ENCODE assay signal across 8 cellular contexts in the genomic region with DNA sequence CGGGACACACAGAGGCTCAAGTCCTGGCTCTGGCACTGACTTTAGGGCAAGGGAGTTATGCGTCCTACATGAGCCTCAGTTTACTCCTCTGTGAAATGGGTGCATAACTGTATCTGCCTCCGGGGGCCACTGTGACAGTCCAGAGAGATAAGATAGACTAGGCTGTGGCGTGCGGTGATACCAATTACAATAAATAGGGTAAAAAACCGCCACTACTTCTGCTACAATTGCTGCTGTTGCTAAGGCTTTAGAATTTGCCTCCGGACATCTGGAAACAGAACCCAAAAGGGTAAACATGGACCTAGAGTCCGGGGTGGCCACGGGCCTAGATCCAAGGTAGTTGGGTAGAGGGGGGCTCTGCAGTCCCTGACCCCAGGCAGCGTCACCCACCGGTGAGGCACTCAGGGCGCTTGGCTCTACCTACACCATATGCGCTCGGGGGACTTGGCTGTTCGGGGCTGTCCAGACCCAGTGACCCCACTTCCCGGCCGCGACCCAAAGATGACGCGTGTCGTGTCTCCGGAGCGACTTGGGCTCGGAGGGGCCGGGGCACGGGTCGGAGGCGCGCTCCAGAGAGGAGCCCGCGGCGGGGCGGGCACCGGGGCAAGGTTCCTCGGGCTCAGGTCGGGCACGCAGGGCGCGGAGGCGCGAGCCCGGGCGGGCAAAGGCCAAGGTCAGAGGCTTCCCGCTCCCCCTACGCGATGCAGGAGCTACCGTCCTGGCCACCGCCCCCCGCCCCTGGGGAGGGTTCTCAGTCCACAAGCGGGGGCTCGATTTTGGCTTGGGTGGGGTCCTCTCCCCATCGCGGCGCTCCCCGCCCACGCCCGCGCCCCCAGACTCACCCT. TPM values are rescaled to one million over a fixed set of nuclear protein-coding genes. Genes with fewer than 3 reads are reported as not detected.
DNase-seq lines count a peak whose midpoint lies in the region; ATAC-seq, FAIRE-seq and TF ChIP-seq lines count a peak whose summit lies in the region.

No MANE protein-coding gene starts in this region.

- no peaks in the 10 kb centered on the region for H3K79me2 ChIP-seq in SK-N-SH (ENCODE audit: insufficient read depth)
- H3K79me2 ChIP-seq in PC-3 (ENCODE audit: low read length), result no peaks in the 10 kb centered on the region
- no peaks in the 10 kb centered on the region for H3K79me2 ChIP-seq in endothelial cell of umbilical vein (ENCODE audit: control insufficient read depth, insufficient read depth, low read length)

- no peaks in the 10 kb centered on the region for H3K9me1 ChIP-seq in endothelial cell of umbilical vein (replicated peaks; ENCODE audit: control insufficient read depth, extremely low read depth, insufficient read depth, low read length)

- no peaks in the 10 kb centered on the region for H3K9me3 Mint-ChIP-seq in naive B cell

- H3K4me2 ChIP-seq in SK-N-SH (peak overlapping the region; percentile 96), PC-3 (ENCODE audit: low read length) (peak overlapping the region; percentile 90), endothelial cell of umbilical vein (ENCODE audit: insufficient read depth, low read length) (peak overlapping the region; percentile 64)

- H3K27me3 ChIP-seq in SK-N-SH (ENCODE audit: insufficient read depth), result no peaks in the 10 kb centered on the region; the same call in none of the 2 replicates
- H3K27me3 ChIP-seq in PC-3 (ENCODE audit: low read length), result 0 out of 2 replicates have a peak, but pooled peaks cover under 1% of the 10 kb centered on the region
- no peaks in the 10 kb centered on the region for H3K27me3 ChIP-seq in endothelial cell of umbilical vein (ENCODE audit: control insufficient read depth in 2 of 2, insufficient read depth in 2 of 2, low read length in 2 of 2)

- H3K4me1 ChIP-seq in SK-N-SH (ENCODE audit: control insufficient read depth in 1 of 2, insufficient read depth in 2 of 2, low read depth in 1 of 2, low read length in 1 of 2), result peaks cover 5 to 11% of the 10 kb centered on the region in 2 experiments; a peak in 2 of 4 replicates
- H3K4me1 ChIP-seq in PC-3 (ENCODE audit: insufficient read depth, low read length), result peaks cover 16% of the 10 kb centered on the region
- peaks cover 3% of the 10 kb centered on the region for H3K4me1 ChIP-seq in endothelial cell of umbilical vein (ENCODE audit: control insufficient read depth, extremely low read depth, insufficient read depth, low read length)

- H3K9me2 ChIP-seq in SK-N-SH, result no peaks in the 10 kb centered on the region
- no peaks in the 10 kb centered on the region for H3K9me2 ChIP-seq in PC-3 (replicated peaks; ENCODE audit: low read length)

- H3K9ac ChIP-seq in SK-N-SH, result peak overlapping the region; percentile 68; the same call in 1 of the 2 replicates
- H3K9ac ChIP-seq in PC-3 (ENCODE audit: low read length), result peak overlapping the region; percentile 74; the same call in 1 of the 2 replicates
- peak overlapping the region; percentile 58 for H3K9ac ChIP-seq in endothelial cell of umbilical vein (replicated peaks; ENCODE audit: extremely low read depth, insufficient read depth, low read length)

- TF ChIP-seq POLR2A in endothelial cell of umbilical vein (IDR thresholded peaks at IDR 0.05; ENCODE audit: low read depth, low read length), result no peak

- POLR2A ChIA-PET in SK-N-SH (lab: Yijun Ruan, JAX) (interaction anchor here (0.8 to 1.6 kb wide), 2 partner anchors 92 to 94 kb away, joined by 3 to 13 read pairs; no protein-coding TSS in a partner anchor), PC-3 (lab: Charles Lee; ENCODE audit: unreplicated experiment) (interaction anchor here (0.7 kb wide), 1 partner anchor 201 kb away, joined by 16 read pairs; no protein-coding TSS in a partner anchor), endothelial cell of umbilical vein (lab: Charles Lee) (interaction anchor here (0.5 to 1.3 kb wide), 2 partner anchors 93 to 615 kb away, joined by 3 read pairs; no protein-coding TSS in a partner anchor)

- H3K36me3 ChIP-seq in SK-N-SH (replicated peaks in 1 of 2; ENCODE audit: control insufficient read depth in 1 of 2, insufficient read depth in 2 of 2, low read length in 1 of 2), result no peaks in the 10 kb centered on the region
- H3K36me3 ChIP-seq in PC-3 (ENCODE audit: low read depth, low read length), result no peaks in the 10 kb centered on the region
- no peaks in the 10 kb centered on the region for H3K36me3 ChIP-seq in endothelial cell of umbilical vein (ENCODE audit: control insufficient read depth in 2 of 2, extremely low read depth in 1 of 2, insufficient read depth in 2 of 2, low read length in 2 of 2)

- H4K20me1 ChIP-seq in SK-N-SH (ENCODE audit: insufficient read depth), result no peaks in the 10 kb centered on the region
- H4K20me1 ChIP-seq in PC-3 (ENCODE audit: low read length), result no peaks in the 10 kb centered on the region
- no peaks in the 10 kb centered on the region for H4K20me1 ChIP-seq in endothelial cell of umbilical vein (replicated peaks; ENCODE audit: control insufficient read depth, extremely low read depth, insufficient read depth, low read length)

- no peak for TF ChIP-seq EP300 in SK-N-SH (IDR thresholded peaks at IDR 0.05; ENCODE audit: borderline replicate concordance in 1 of 2, low read depth in 1 of 2, low read length in 1 of 2)

- H3K27me3 Mint-ChIP-seq in naive B cell, result peaks cover 0 to 27% (median 5%) of the 10 kb centered on the region in 3 donors

- DNase-seq in SK-N-SH (peak; percentile 66), PC-3 (no peak), endothelial cell of umbilical vein (ENCODE audit: low read depth, low spot score) (no peak), naive B cell (peak; percentile 17), NCI-H226 (no peak)

- WGBS in SK-N-SH (ENCODE audit: low lambda C conversion rate), result 52% methylated on average over 21 of the region's 58 CpGs

- dilution Hi-C loops in endothelial cell of umbilical vein (cut with MboI; ENCODE audit: extremely low pct_ligation_motif_present, low sequenced_read_pairs), result no loop called here

- ATAC-seq in SK-N-SH treated with all-trans-retinoic acid at 6 μM for 48 hours, result no peak
- ATAC-seq in PC-3, result peak; percentile 11
- ATAC-seq in naive B cell (ENCODE audit: low read depth in 2 of 2), result peak; percentile 23 to 30
- ATAC-seq in GM21367 (IDR thresholded peaks at IDR 0.05; ENCODE audit: unreplicated experiment), result no peak
- no peak for ATAC-seq in GM19328 (IDR thresholded peaks at IDR 0.05; ENCODE audit: unreplicated experiment)

- TF ChIP-seq CTCF in SK-N-SH (IDR thresholded peaks at IDR 0.05), result no peak
- no peak for TF ChIP-seq CTCF in PC-3 (conservative IDR thresholded peaks at IDR 0.05; ENCODE audit: low read depth, low read length)
- TF ChIP-seq CTCF in endothelial cell of umbilical vein (IDR thresholded peaks at IDR 0.05; ENCODE audit: extremely low read depth in 1 of 2, insufficient read depth in 1 of 2, low read depth in 1 of 2, low read length in 2 of 2), result no peak

- no peak for FAIRE-seq in endothelial cell of umbilical vein (lab: Jason Lieb, UNC)

- H3K36me3 Mint-ChIP-seq in naive B cell, result no peaks in the 10 kb centered on the region

- peaks cover 19 to 53% (median 50%) of the 10 kb centered on the region in 3 donors for H3K4me1 Mint-ChIP-seq in naive B cell

- no peak for TF ChIP-seq RAD21 in SK-N-SH (IDR thresholded peaks at IDR 0.05; ENCODE audit: low read length)

- no TSS peak for BruUV-seq in PC-3 (replicated peaks; lab: Mats Ljungman, UMichigan)
- no TSS peak for BruUV-seq in endothelial cell of umbilical vein (replicated peaks; lab: Mats Ljungman, UMichigan)

- CTCF ChIA-PET in SK-N-SH (lab: Yijun Ruan, JAX) (interaction anchor here (0.7 to 1.3 kb wide), 3 partner anchors 43 to 144 kb away, joined by 3 to 9 read pairs (median 4); no protein-coding TSS in a partner anchor), PC-3 (lab: Charles Lee) (interaction anchor here (0.6 to 0.7 kb wide), 2 partner anchors 144 to 191 kb away, joined by 4 to 12 read pairs; no protein-coding TSS in a partner anchor), endothelial cell of umbilical vein (lab: Charles Lee) (interaction anchor here (1.1 to 1.4 kb wide), 2 partner anchors 92 to 111 kb away, joined by 3 to 4 read pairs; no protein-coding TSS in a partner anchor)

- intact Hi-C loops in PC-3 (cut with micrococcal nuclease) (no loop called here), endothelial cell of umbilical vein (cut with micrococcal nuclease) (no loop called here)

- H3K9me3 ChIP-seq in SK-N-SH (no peaks in the 10 kb centered on the region), PC-3 (ENCODE audit: low read length) (no peaks in the 10 kb centered on the region), endothelial cell of umbilical vein (replicated peaks; ENCODE audit: control insufficient read depth, insufficient read depth, low read length) (no peaks in the 10 kb centered on the region)

- H3K4me3 ChIP-seq in SK-N-SH (ENCODE audit: low read depth in 2 of 2, low read length in 1 of 2), result peak overlapping the region; percentile 62 to 72
- peak overlapping the region; percentile 70 for H3K4me3 ChIP-seq in PC-3 (ENCODE audit: low read length)
- H3K4me3 ChIP-seq in endothelial cell of umbilical vein (replicated peaks in 1 of 3; ENCODE audit: insufficient read depth in 1 of 3, low read depth in 1 of 3, low read length in 3 of 3), result peak overlapping the region; percentile 42 to 55 (median 50)

- H3K27ac Mint-ChIP-seq in naive B cell, result peak overlapping the region in 1 of 6 donors; percentile 5

- H2AFZ ChIP-seq in SK-N-SH (ENCODE audit: low read depth) (peak overlapping the region; percentile 84), PC-3 (ENCODE audit: low read length) (peak overlapping the region; percentile 93), endothelial cell of umbilical vein (ENCODE audit: low read depth, low read length) (peak overlapping the region; percentile 72)

- H3K4me3 Mint-ChIP-seq in naive B cell, result peak overlapping the region; percentile 62 to 89 (median 78)

- H3K27ac ChIP-seq in SK-N-SH (ENCODE audit: low read depth in 2 of 2, low read length in 1 of 2) (no peak overlapping the region), PC-3 (ENCODE audit: low read length) (no peak overlapping the region), endothelial cell of umbilical vein (ENCODE audit: insufficient read depth, low read depth, low read length) (no peak overlapping the region)

- H3F3A ChIP-seq in SK-N-SH (replicated peaks; ENCODE audit: insufficient read depth) (no peaks in the 10 kb centered on the region), PC-3 (ENCODE audit: low read length, unreplicated experiment) (no peaks in the 10 kb centered on the region)

RNA-seq across cellular contexts. Expression of a gene that starts 1.0 kb away (rescaled TPM):
- polyA plus RNA-seq in SK-N-SH (2012; rRNA removed), result 1.9 and 3.6 TPM in 2 replicates
- 1.4 and 1.7 TPM in 2 replicates for polyA plus RNA-seq in SK-N-SH (2012; cell fraction: cytosol; rRNA removed)
- polyA plus RNA-seq in SK-N-SH (2012; cell fraction: nucleus; rRNA removed), result 5.0 and 5.6 TPM in 2 replicates
- 13.7 and 41.5 TPM in 2 replicates for total RNA-seq in PC-3 (2014; rRNA removed)
- total RNA-seq in endothelial cell of umbilical vein, result 19.5 and 20.8 TPM in 2 replicates
- polyA plus RNA-seq in endothelial cell of umbilical vein, result 4.9 and 5.2 TPM in 2 replicates
- 2.9 and 3.4 TPM in 2 replicates for polyA plus RNA-seq in endothelial cell of umbilical vein (2011; cell fraction: cytosol; rRNA removed)
- polyA plus RNA-seq in endothelial cell of umbilical vein (2011; cell fraction: nucleus; rRNA removed), result 14.4 and 14.5 TPM in 2 replicates
- polyA plus RNA-seq in endothelial cell of umbilical vein (2012), result 3.4 and 3.7 TPM in 2 replicates
- polyA minus RNA-seq in endothelial cell of umbilical vein, result 45.0 and 58.0 TPM in 2 replicates
- polyA minus RNA-seq in endothelial cell of umbilical vein (2011; cell fraction: cytosol; rRNA and poly(A)+ RNA removed), result 6.7 TPM
- 31.4 and 32.0 TPM in 2 replicates for polyA minus RNA-seq in endothelial cell of umbilical vein (2011; cell fraction: nucleus; rRNA and poly(A)+ RNA removed)
- polyA plus RNA-seq in naive B cell (ENCODE audit: low read depth in 6 of 6), result 1 to 10 TPM in 2 of 6 donors, under 1 TPM in 3, not detected in 1; 0.40 to 2.2 (median 0.52) TPM

RNA-seq across cellular contexts. Expression of a gene that starts 55.6 kb away (rescaled TPM):
- polyA plus RNA-seq in SK-N-SH (2012; rRNA removed) (11.3 and 11.7 TPM in 2 replicates), endothelial cell of umbilical vein (10.5 and 12.1 TPM in 2 replicates), naive B cell (ENCODE audit: low read depth in 6 of 6) (10 to 100 TPM in 1 of 6 donors, 1 to 10 TPM in 5; 3.0 to 19.9 (median 4.8) TPM)
- 4.7 and 7.6 TPM in 2 replicates for polyA plus RNA-seq in SK-N-SH (2012; cell fraction: cytosol; rRNA removed)
- polyA plus RNA-seq in SK-N-SH (2012; cell fraction: nucleus; rRNA removed), result 23.3 and 25.8 TPM in 2 replicates
- total RNA-seq in PC-3 (2014; rRNA removed) (65.1 and 66.8 TPM in 2 replicates), endothelial cell of umbilical vein (24.3 and 30.7 TPM in 2 replicates)
- polyA plus RNA-seq in endothelial cell of umbilical vein (2011; cell fraction: cytosol; rRNA removed), result 8.6 and 9.9 TPM in 2 replicates
- 21.2 and 22.8 TPM in 2 replicates for polyA plus RNA-seq in endothelial cell of umbilical vein (2011; cell fraction: nucleus; rRNA removed)
- 17.2 and 25.3 TPM in 2 replicates for polyA plus RNA-seq in endothelial cell of umbilical vein (2012)
- polyA minus RNA-seq in endothelial cell of umbilical vein, result 10.1 and 13.4 TPM in 2 replicates
- 11.0 TPM for polyA minus RNA-seq in endothelial cell of umbilical vein (2011; cell fraction: cytosol; rRNA and poly(A)+ RNA removed)
- 10.8 and 15.3 TPM in 2 replicates for polyA minus RNA-seq in endothelial cell of umbilical vein (2011; cell fraction: nucleus; rRNA and poly(A)+ RNA removed)

Comparison
In these comparisons a context has a peak if more than half of its experiments do, and no peak if none do; other contexts are left out.
1. DNase-seq: peak in SK-N-SH (single experiment) and naive B cell (single experiment); none in PC-3 (single experiment), endothelial cell of umbilical vein (single experiment) and NCI-H226 (single experiment).
2. ATAC-seq: peak in PC-3 (single experiment) and naive B cell (2 of 2); none in SK-N-SH treated with all-trans-retinoic acid at 6 μM for 48 hours (single experiment), GM21367 (single experiment) and GM19328 (single experiment).
3. Peak in every context shown above with its lines, with median percentiles within 50 percentile points of each other: H2AFZ ChIP-seq, H3K4me2 ChIP-seq, H3K4me3 ChIP-seq and H3K9ac ChIP-seq.